ENCODE assay signal across 8 cellular contexts in the genomic region with DNA sequence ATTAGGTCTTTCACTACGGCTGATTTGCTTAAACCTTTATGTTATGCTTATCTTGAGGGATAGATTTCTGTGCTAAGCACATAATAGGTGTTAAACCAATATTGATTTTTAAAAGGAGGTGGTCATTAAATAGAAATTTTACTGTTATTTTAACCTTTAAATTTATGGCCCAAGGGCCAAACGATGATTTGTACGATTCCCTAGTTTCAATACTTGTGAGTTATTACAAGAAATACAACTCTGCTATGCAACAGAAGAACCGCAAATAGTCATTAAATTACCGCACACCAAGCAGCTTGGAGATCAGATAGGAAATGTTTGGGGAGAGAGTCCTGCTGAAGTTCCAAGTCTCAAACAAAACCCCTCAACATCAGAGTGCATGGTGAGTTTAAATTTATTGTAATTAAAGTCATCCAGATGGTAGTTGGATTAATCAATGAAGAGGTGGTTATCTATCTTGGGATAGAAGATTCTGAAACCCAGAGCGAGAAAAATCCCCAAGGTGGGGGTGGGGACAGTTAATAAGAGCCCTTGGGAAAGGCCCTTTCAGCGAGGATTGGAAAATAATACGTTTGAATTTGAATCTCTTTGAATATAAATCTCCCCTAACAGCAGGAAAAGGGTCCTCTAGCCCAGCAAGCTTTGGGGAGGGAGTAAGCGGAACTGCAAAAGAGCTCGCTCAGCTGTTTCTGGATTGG. TPM values are rescaled to one million over a fixed set of nuclear protein-coding genes. Genes with fewer than 3 reads are reported as not detected.
DNase-seq lines count a peak whose midpoint lies in the region; ATAC-seq and TF ChIP-seq lines count a peak whose summit lies in the region.

No MANE protein-coding gene starts in this region.

- H3K36me3 ChIP-seq in BE2C (no peaks in the 10 kb centered on the region), GM23248 (ENCODE audit: low read depth) (no peaks in the 10 kb centered on the region), PC-9 (ENCODE audit: low read depth) (peaks cover 2% of the 10 kb centered on the region; the same call in 1 of the 2 replicates), endocrine pancreas (ENCODE audit: control insufficient read depth, insufficient read depth, low read length) (no peaks in the 10 kb centered on the region)

- H3K4me1 Mint-ChIP-seq in neural crest cell = peaks cover 41% of the 10 kb centered on the region

- POLR2A ChIA-PET in PC-9 (lab: Charles Lee; ENCODE audit: unreplicated experiment) = interaction anchor here (0.6 kb wide), 1 partner anchor 39 kb away, joined by 15 read pairs; no protein-coding TSS in a partner anchor

- H3K4me3 ChIP-seq in BE2C (ENCODE audit: low read depth, low read length) (peak overlapping the region; percentile 73), GM23248 (peak overlapping the region; percentile 99), PC-9 (peak overlapping the region; percentile 95), endocrine pancreas (ENCODE audit: control insufficient read depth, insufficient read depth, low read length) (peak overlapping the region; percentile 96)

- peak overlapping the region; percentile 96 for H3K4me3 Mint-ChIP-seq in neural crest cell

- H2AFZ ChIP-seq in GM23248 (peak overlapping the region; percentile 93), PC-9 (peak overlapping the region; percentile 97)

- H3K9ac ChIP-seq in GM23248 = peak overlapping the region; percentile 87
- peak overlapping the region; percentile 93 for H3K9ac ChIP-seq in endocrine pancreas (ENCODE audit: control insufficient read depth, insufficient read depth, low read length)

- H3K27ac Mint-ChIP-seq in neural crest cell (ENCODE audit: unreplicated experiment) = peak overlapping the region; percentile 90

- intact Hi-C loops in PC-9 (cut with micrococcal nuclease; ENCODE audit: unreplicated experiment) = loop anchor here (5.0 to 10.0 kb wide), 3 partner anchors 85 to 307 kb away; a partner anchor contains a TSS

- H3K9me2 ChIP-seq in GM23248 (ENCODE audit: insufficient read depth) (no peaks in the 10 kb centered on the region), PC-9 (ENCODE audit: insufficient read depth) (no peaks in the 10 kb centered on the region)

- H3K27ac ChIP-seq in GM23248 = peak overlapping the region; percentile 51
- H3K27ac ChIP-seq in PC-9 = peak overlapping the region; percentile 67

- no TSS peak for BruUV-seq in PC-9 (replicated peaks; lab: Mats Ljungman, UMichigan)

- in situ Hi-C loops in GM23248 (cut with MboI) = no loop called here

- peak; percentile 4 for DNase-seq in BE2C
- DNase-seq in GM23248 = peak; percentile 13
- peak in 1 of 2 experiments; percentile 51 for DNase-seq in PC-9
- no peak for DNase-seq in neural crest cell (ENCODE audit: low read depth, low spot score)
- no peak for DNase-seq in T1000 (lab: John Stamatoyannopoulos, UW)
- no peak for DNase-seq in iPS-NIHi7 (ENCODE audit: extremely low spot score)

- no peaks in the 10 kb centered on the region for H3K27me3 ChIP-seq in BE2C
- no peaks in the 10 kb centered on the region for H3K27me3 ChIP-seq in GM23248 (replicated peaks; ENCODE audit: insufficient read depth)
- no peaks in the 10 kb centered on the region for H3K27me3 ChIP-seq in PC-9 (ENCODE audit: insufficient read depth, low read depth)
- no peaks in the 10 kb centered on the region for H3K27me3 ChIP-seq in endocrine pancreas (ENCODE audit: control insufficient read depth, insufficient read depth, low read length)

- H3K4me1 ChIP-seq in BE2C = no peaks in the 10 kb centered on the region
- peaks cover 22% of the 10 kb centered on the region for H3K4me1 ChIP-seq in GM23248 (ENCODE audit: insufficient read depth)
- peaks cover 36% of the 10 kb centered on the region for H3K4me1 ChIP-seq in PC-9 (replicated peaks; ENCODE audit: insufficient read depth)
- peaks cover 16% of the 10 kb centered on the region for H3K4me1 ChIP-seq in endocrine pancreas (ENCODE audit: control insufficient read depth, insufficient read depth, low read length)

- H3K9me3 ChIP-seq in BE2C (no peaks in the 10 kb centered on the region), GM23248 (ENCODE audit: low read depth) (no peaks in the 10 kb centered on the region), PC-9 (ENCODE audit: insufficient read depth, low read depth) (no peaks in the 10 kb centered on the region), endocrine pancreas (ENCODE audit: control insufficient read depth, low read length) (no peaks in the 10 kb centered on the region)

- H3K79me2 ChIP-seq in GM23248 (ENCODE audit: insufficient read depth) (peaks cover 30% of the 10 kb centered on the region), PC-9 (ENCODE audit: low read depth) (peaks cover 48% of the 10 kb centered on the region)

- peaks cover 20% of the 10 kb centered on the region for H3F3A ChIP-seq in GM23248 (ENCODE audit: insufficient read depth)
- H3F3A ChIP-seq in PC-9 (ENCODE audit: insufficient read depth, low read depth) = peaks cover 31% of the 10 kb centered on the region; the same call in 1 of the 2 replicates

- no peaks in the 10 kb centered on the region for H4K20me1 ChIP-seq in GM23248 (ENCODE audit: insufficient read depth)
- H4K20me1 ChIP-seq in PC-9 (ENCODE audit: insufficient read depth) = peaks cover 13% of the 10 kb centered on the region

- WGBS in GM23248 (ENCODE audit: low coverage in 1 of 2, low lambda C conversion rate in 2 of 2, missing lambda C conversion rate in 2 of 2), 2 experiments = 13 to 18% methylated on average over 10 of the region's 10 CpGs

- H3K27me3 Mint-ChIP-seq in neural crest cell (ENCODE audit: low read depth) = no peaks in the 10 kb centered on the region

- no peaks in the 10 kb centered on the region for H3K9me3 Mint-ChIP-seq in neural crest cell

- TF ChIP-seq CTCF in BE2C (IDR thresholded peaks at IDR 0.05; ENCODE audit: low read depth, low read length) (no peak), PC-9 (conservative IDR thresholded peaks at IDR 0.05) (no peak), neural crest cell (conservative IDR thresholded peaks at IDR 0.05) (no peak)

- peak overlapping the region; percentile 88 for H3K4me2 ChIP-seq in GM23248 (ENCODE audit: unreplicated experiment)
- peak overlapping the region; percentile 92 for H3K4me2 ChIP-seq in PC-9

- CTCF ChIA-PET in PC-9 (lab: Charles Lee) = no interaction called here

- ATAC-seq in esophagus mucosa = no peak

- peaks cover 4% of the 10 kb centered on the region for H3K36me3 Mint-ChIP-seq in neural crest cell (ENCODE audit: low read depth)

RNA-seq across cellular contexts. Expression of a gene that starts 0.8 kb away (rescaled TPM):
- 6.2 TPM for polyA plus RNA-seq in BE2C (2012; ENCODE audit: insufficient read depth, insufficient read length, low read depth)
- total RNA-seq in GM23248 (2014; rRNA removed; shearing (Covaris generic)) = 16.5 and 16.7 TPM in 2 replicates
- 3.6 and 4.9 TPM in 2 replicates for polyA plus RNA-seq in GM23248 (2016; fragmentation: Nextera tagmentation; extraction: Ambion mirVana)
- total RNA-seq in PC-9 (2021) (39.6 and 60.2 TPM in 2 replicates), neural crest cell (59.4 and 65.7 TPM in 2 replicates), esophagus mucosa (28.3 TPM)

Comparison
In these comparisons a context has a peak if more than half of its experiments do, and no peak if none do; other contexts are left out.
1. DNase-seq: peak in BE2C (single experiment) and GM23248 (single experiment); none in neural crest cell (single experiment), T1000 (single experiment) and iPS-NIHi7 (single experiment).
2. Peak in every context shown above with its lines, with median percentiles within 50 percentile points of each other: H3K4me3 ChIP-seq.